Comparison of ENCODE assay signal across 8 cellular contexts in the genomic region with DNA sequence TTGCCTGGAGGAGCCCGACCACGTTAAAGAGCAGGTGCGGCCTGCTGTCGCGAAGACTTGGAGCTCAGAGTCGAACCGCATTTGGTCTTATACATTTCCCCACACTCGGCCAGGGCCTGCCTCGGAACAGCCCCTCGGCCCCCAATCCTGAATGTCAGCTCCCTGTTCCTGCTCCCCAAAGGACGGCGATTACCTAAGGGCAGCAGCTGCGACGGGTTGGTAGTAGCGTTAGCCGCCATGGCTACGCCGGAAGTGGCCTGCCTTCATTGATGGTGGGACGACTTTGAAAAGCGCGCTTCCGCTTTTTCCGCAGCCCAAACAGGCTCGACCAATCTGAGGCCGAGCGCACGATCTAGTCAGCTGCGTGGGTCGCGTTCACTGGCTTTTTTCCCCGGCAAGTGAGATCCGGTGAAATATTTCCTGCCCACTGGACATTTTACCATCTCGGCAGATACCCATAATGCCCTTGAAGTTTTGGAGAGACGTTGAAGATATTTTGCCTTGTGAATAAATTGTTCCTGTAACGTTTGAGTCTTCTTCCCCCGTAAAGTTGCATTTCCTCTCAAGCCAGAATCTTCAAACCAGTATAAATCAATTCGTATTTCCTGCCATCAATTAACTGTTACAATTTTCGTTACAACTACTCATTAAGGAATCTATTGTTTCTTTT. TPM values are rescaled to one million over a fixed set of nuclear protein-coding genes. Genes with fewer than 3 reads are reported as not detected.
DNase-seq lines count a peak whose midpoint lies in the region; ATAC-seq, FAIRE-seq and TF ChIP-seq lines count a peak whose summit lies in the region.

A gene (minus strand): TSS at position 254 of the 670 bp plus-strand sequence. CDS start 15 bp downstream, at position 239.

- intact Hi-C loops in kidney (cut with DNase I): no loop called here

- no peak for FAIRE-seq in kidney (lab: Jason Lieb, UNC)

- peak within 1 kb of the TSS; percentile 76 to 77 for H3K27ac ChIP-seq in kidney (ENCODE audit: low read depth in 2 of 2, low read length in 2 of 2)

- peak within 1 kb of the TSS; percentile 91 to 93 for H3K4me3 ChIP-seq in kidney (ENCODE audit: low read length in 2 of 2)

- peak; percentile 89 for ATAC-seq in GM19035 (IDR thresholded peaks at IDR 0.05; ENCODE audit: unreplicated experiment)
- ATAC-seq in HG03354 (IDR thresholded peaks at IDR 0.05; ENCODE audit: poor library complexity, severe bottlenecking, unreplicated experiment): peak; percentile 87
- peak; percentile 81 for ATAC-seq in activated CD4-positive, CD25-positive, alpha-beta regulatory T cell treated with anti-CD3 and anti-CD28 coated beads, Interleukin-2, amount 50 U/mL, for 24 hours

- DNase-seq in AG08396 (ENCODE audit: low spot score) (peak; percentile 86), NCI-H446 treated with DMSO at 0.1 percent for 48 hours (lab: John Stamatoyannopoulos, UW) (peak; percentile 89), cerebellar cortex (ENCODE audit: low spot score) (peak; percentile 95), kidney (peak; percentile 96)
- peak; percentile 91 for DNase-seq in stimulated activated CD4-positive, alpha-beta T cell treated with anti-CD3 and anti-CD28 coated beads, Interleukin-15, amount 100 ng/mL, for 24 hours

- peak within 1 kb of the TSS; percentile 8 to 74 for H3K9ac ChIP-seq in kidney (ENCODE audit: low read length in 2 of 2)

- no peaks in the 10 kb centered on the region for H3K9me3 ChIP-seq in kidney (ENCODE audit: control insufficient read depth in 1 of 2, low read length in 2 of 2)

- H3K36me3 ChIP-seq in kidney (ENCODE audit: control insufficient read depth in 1 of 2, insufficient read depth in 2 of 2, low read length in 2 of 2): peaks cover 0 to 7% of the 10 kb centered on the region in 2 donors

- TF ChIP-seq CTCF in kidney (IDR thresholded peaks at IDR 0.05; ENCODE audit: borderline replicate concordance, extremely low read depth, insufficient read depth): no peak

- H3K4me1 ChIP-seq in kidney (ENCODE audit: control insufficient read depth in 1 of 2, insufficient read depth in 1 of 2, low read depth in 1 of 2, low read length in 2 of 2): peaks cover 3 to 13% of the 10 kb centered on the region in 2 donors

RNA-seq across cellular contexts. Expression of the gene that starts here (rescaled TPM):
- 35.6 TPM for total RNA-seq in kidney
- 69.4 TPM for polyA plus RNA-seq in kidney (ENCODE audit: insufficient read depth, low read depth, low replicate concordance)

Comparison
In these comparisons a context has a peak if more than half of its experiments do, and no peak if none do; other contexts are left out.
1. Peak in every context shown above with its lines: DNase-seq, ATAC-seq, H3K4me3 ChIP-seq and H3K27ac ChIP-seq.